ENCODE assay signal across 1 cellular context in the genomic region with DNA sequence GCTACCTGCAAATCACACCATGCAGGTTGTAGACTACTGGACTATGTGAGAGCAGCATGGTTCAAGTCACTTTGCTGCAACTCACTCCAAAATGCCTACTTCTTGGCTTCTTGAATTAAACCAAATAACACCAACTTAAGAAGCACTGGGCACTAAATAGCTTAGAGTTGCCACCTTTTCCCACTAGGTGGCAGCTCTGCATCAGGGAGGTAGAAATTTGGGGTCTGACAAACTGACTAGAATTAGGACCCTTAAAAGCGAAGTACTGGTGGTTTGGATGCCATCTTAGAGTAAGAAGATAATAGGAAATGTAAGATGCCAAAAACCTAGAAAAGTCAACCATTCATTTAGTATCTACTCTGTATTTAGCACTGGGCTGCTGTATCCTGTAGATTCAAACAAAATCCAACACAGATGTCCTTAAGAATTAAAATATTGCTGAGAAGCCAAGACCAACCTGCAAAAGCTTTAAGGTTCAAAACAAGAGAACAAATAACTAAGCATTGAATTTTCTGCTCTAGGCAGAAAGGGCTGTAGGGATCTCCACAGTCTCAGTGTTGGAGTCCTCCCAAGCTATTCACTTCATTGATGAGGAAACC.
TF ChIP-seq lines count a peak whose summit lies in the region.

No MANE protein-coding gene starts in this region.

TF ChIP-seq in K562, 482 proteins besides CTCF, POLR2A, EP300 and RAD21 (continued from another document):
- TF ChIP-seq, protein P1, sequence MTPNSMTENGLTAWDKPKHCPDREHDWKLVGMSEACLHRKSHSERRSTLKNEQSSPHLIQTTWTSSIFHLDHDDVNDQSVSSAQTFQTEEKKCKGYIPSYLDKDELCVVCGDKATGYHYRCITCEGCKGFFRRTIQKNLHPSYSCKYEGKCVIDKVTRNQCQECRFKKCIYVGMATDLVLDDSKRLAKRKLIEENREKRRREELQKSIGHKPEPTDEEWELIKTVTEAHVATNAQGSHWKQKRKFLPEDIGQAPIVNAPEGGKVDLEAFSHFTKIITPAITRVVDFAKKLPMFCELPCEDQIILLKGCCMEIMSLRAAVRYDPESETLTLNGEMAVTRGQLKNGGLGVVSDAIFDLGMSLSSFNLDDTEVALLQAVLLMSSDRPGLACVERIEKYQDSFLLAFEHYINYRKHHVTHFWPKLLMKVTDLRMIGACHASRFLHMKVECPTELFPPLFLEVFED (CRISPR knock-in tag; conservative IDR thresholded peaks at IDR 0.05), result no peak
- TF ChIP-seq, protein P2, sequence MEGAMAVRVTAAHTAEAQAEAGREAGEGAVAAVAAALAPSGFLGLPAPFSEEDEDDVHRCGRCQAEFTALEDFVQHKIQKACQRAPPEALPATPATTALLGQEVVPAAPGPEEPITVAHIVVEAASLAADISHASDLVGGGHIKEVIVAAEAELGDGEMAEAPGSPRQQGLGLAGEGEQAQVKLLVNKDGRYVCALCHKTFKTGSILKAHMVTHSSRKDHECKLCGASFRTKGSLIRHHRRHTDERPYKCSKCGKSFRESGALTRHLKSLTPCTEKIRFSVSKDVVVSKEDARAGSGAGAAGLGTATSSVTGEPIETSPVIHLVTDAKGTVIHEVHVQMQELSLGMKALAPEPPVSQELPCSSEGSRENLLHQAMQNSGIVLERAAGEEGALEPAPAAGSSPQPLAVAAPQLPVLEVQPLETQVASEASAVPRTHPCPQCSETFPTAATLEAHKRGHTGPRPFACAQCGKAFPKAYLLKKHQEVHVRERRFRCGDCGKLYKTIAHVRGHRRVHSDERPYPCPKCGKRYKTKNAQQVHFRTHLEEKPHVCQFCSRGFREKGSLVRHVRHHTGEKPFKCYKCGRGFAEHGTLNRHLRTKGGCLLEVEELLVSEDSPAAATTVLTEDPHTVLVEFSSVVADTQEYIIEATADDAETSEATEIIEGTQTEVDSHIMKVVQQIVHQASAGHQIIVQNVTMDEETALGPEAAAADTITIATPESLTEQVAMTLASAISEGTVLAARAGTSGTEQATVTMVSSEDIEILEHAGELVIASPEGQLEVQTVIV (CRISPR knock-in tag; IDR thresholded peaks at IDR 0.05; ENCODE audit: borderline replicate concordance), result no peak
- TF ChIP-seq ZNF282 (CRISPR knock-in tag; IDR thresholded peaks at IDR 0.05) (no peak), ZNF12 (CRISPR knock-in tag; IDR thresholded peaks at IDR 0.05) (no peak), ZNF121 (CRISPR knock-in tag; conservative IDR thresholded peaks at IDR 0.05) (no peak), ZHX1 (conservative IDR thresholded peaks at IDR 0.05; ENCODE audit: low read length) (no peak), STAT6 (CRISPR knock-in tag; IDR thresholded peaks at IDR 0.05) (no peak), DACH1 (IDR thresholded peaks at IDR 0.05; ENCODE audit: partially characterized antibody) (no peak)
